Comparison of ENCODE assay signal across 21 cellular contexts in genomic region chr2:145157626-145158025, GRCh38.
DNase-seq lines count a peak whose midpoint lies in the region; ATAC-seq and TF ChIP-seq lines count a peak whose summit lies in the region.
"Had no signal": no experiment of that assay in that cellular context is flagged by ENCODE, and none has a peak within 500 bp of the region (broad histone marks: within the 10 kb centered on the region; RNA-seq: fewer than 3 reads in every experiment).

No MANE protein-coding gene starts in this region.

- H3K9me3 Mint-ChIP-seq in mesothelial cell of epicardium: peaks cover 26% of the 10 kb centered on the region
- H3K9me3 Mint-ChIP-seq in type B pancreatic cell: peaks cover 13% of the 10 kb centered on the region
- H3K9me3 Mint-ChIP-seq: activated CD4-positive, alpha-beta memory T cell treated with anti-CD3 and anti-CD28 coated beads for 36 hours; WTC11 had no signal

- no peaks in the 10 kb centered on the region for H3K27me3 Mint-ChIP-seq in mesothelial cell of epicardium (ENCODE audit: low read depth)
- H3K27me3 Mint-ChIP-seq in type B pancreatic cell: no peaks in the 10 kb centered on the region
- H3K27me3 Mint-ChIP-seq: activated CD4-positive, alpha-beta memory T cell treated with anti-CD3 and anti-CD28 coated beads for 36 hours; activated naive CD4-positive, alpha-beta T cell treated with anti-CD3 and anti-CD28 coated beads, Interleukin-2, amount 50 U/mL, for 24 hours; activated T-cell treated with anti-CD3 and anti-CD28 coated beads, Interleukin-2, amount 50 U/mL, for 24 hours had no signal

- no peak for TF ChIP-seq POLR2A in esophagus muscularis mucosa (IDR thresholded peaks at IDR 0.05; ENCODE audit: low read depth)
- no peak for TF ChIP-seq POLR2A in ovary (IDR thresholded peaks at IDR 0.05)

- peak; percentile 30 for ATAC-seq in Right ventricle myocardium superior (ENCODE audit: poor library complexity)
- ATAC-seq: foreskin keratinocyte; stimulated activated naive CD8-positive, alpha-beta T cell treated with anti-CD3 and anti-CD28 coated beads, Interleukin-15, Interleukin-2, amounts not matched to agents 100 U/mL and 50 U/mL, for 24 hours; WTC11 had no signal

- no peaks in the 10 kb centered on the region for H3K27me3 ChIP-seq in right atrium auricular region
- no peaks in the 10 kb centered on the region for H3K27me3 ChIP-seq in esophagus muscularis mucosa
- no peaks in the 10 kb centered on the region for H3K27me3 ChIP-seq in ovary
- H3K27me3 ChIP-seq: foreskin keratinocyte, pancreas had no signal

- H3K4me1 ChIP-seq in right atrium auricular region (peaks cover 0 to 9% of the 10 kb centered on the region in 2 donors), esophagus muscularis mucosa (peaks cover 10 to 29% (median 22%) of the 10 kb centered on the region in 4 donors), ovary (ENCODE audit: insufficient read depth) (peaks cover 11% of the 10 kb centered on the region)
- H3K4me1 ChIP-seq: foreskin keratinocyte had no signal

- H3K36me3 ChIP-seq in right atrium auricular region (no peaks in the 10 kb centered on the region), esophagus muscularis mucosa (no peaks in the 10 kb centered on the region), ovary (no peaks in the 10 kb centered on the region)
- H3K36me3 ChIP-seq: pancreas had no signal

- TF ChIP-seq EP300 in esophagus muscularis mucosa (IDR thresholded peaks at IDR 0.05) (no peak), ovary (IDR thresholded peaks at IDR 0.05) (no peak)

- intact Hi-C loops in Right ventricle myocardium superior (cut with DNase I): no loop called here
- intact Hi-C loops in esophagus muscularis mucosa (cut with DNase I): no loop called here
- intact Hi-C loops in ovary (cut with DNase I): no loop called here

- DNase-seq in Right ventricle myocardium superior (no peak), right atrium auricular region (ENCODE audit: low spot score) (no peak), esophagus muscularis mucosa (ENCODE audit: extremely low spot score) (no peak), mesothelial cell of epicardium (ENCODE audit: low spot score in 2 of 2, unreplicated experiment in 2 of 2) (no peak), NOMO-1 (lab: John Stamatoyannopoulos, UW; ENCODE audit: unreplicated experiment in 2 of 2) (no peak), ovary (no peak), type B pancreatic cell (ENCODE audit: extremely low spot score, unreplicated experiment) (no peak), anterior cingulate cortex (lab: John Stamatoyannopoulos, UW) (no peak)
- DNase-seq: activated CD4-positive, alpha-beta memory T cell treated with anti-CD3 and anti-CD28 coated beads for 36 hours; activated T-cell treated with anti-CD3 and anti-CD28 coated beads, Interleukin-2, amount 50 U/mL, for 24 hours; DMS53; H7; NCI-H526; SIG-M5; stimulated activated CD4-positive, alpha-beta T cell treated with anti-CD3 and anti-CD28 coated beads, Interleukin-2, amount 100 ng/mL, for 24 hours; stimulated activated naive CD8-positive, alpha-beta T cell treated with anti-CD3 and anti-CD28 coated beads, Interleukin-15, Interleukin-2, amounts not matched to agents 100 U/mL and 50 U/mL, for 24 hours; T-helper 2 cell had no signal

- 25% methylated on average over 1 of the region's 1 CpG for WGBS in esophagus muscularis mucosa
- 3 to 7% (median 6%) methylated on average over 1 of the region's 1 CpG for WGBS in ovary, 3 donors

- H3K27ac Mint-ChIP-seq in mesothelial cell of epicardium: peak overlapping the region; percentile 65
- H3K27ac Mint-ChIP-seq in type B pancreatic cell: no peak overlapping the region
- H3K27ac Mint-ChIP-seq: activated CD4-positive, alpha-beta memory T cell treated with anti-CD3 and anti-CD28 coated beads for 36 hours; activated naive CD4-positive, alpha-beta T cell treated with anti-CD3 and anti-CD28 coated beads, Interleukin-2, amount 50 U/mL, for 24 hours; activated T-cell treated with anti-CD3 and anti-CD28 coated beads, Interleukin-2, amount 50 U/mL, for 24 hours; WTC11 had no signal

- H3K4me3 Mint-ChIP-seq in mesothelial cell of epicardium (no peak overlapping the region), type B pancreatic cell (no peak overlapping the region)
- H3K4me3 Mint-ChIP-seq: activated CD4-positive, alpha-beta memory T cell treated with anti-CD3 and anti-CD28 coated beads for 36 hours; activated naive CD4-positive, alpha-beta T cell treated with anti-CD3 and anti-CD28 coated beads, Interleukin-2, amount 50 U/mL, for 24 hours; activated T-cell treated with anti-CD3 and anti-CD28 coated beads, Interleukin-2, amount 50 U/mL, for 24 hours; WTC11 had no signal

- H3K27ac ChIP-seq in right atrium auricular region (peak overlapping the region in 1 of 2 donors; percentile 24), esophagus muscularis mucosa (replicated peaks in 1 of 4) (peak overlapping the region in 3 of 4 donors; percentile 6 to 37 (median 34)), ovary (peak overlapping the region in 1 of 2 donors; percentile 47)
- H3K27ac ChIP-seq: foreskin keratinocyte, pancreas had no signal

- H3K4me1 Mint-ChIP-seq in mesothelial cell of epicardium (peaks cover 22% of the 10 kb centered on the region), type B pancreatic cell (ENCODE audit: unreplicated experiment) (peaks cover 15% of the 10 kb centered on the region)
- H3K4me1 Mint-ChIP-seq: activated naive CD4-positive, alpha-beta T cell treated with anti-CD3 and anti-CD28 coated beads, Interleukin-2, amount 50 U/mL, for 24 hours; WTC11 had no signal

- peaks cover 7% of the 10 kb centered on the region for H3K36me3 Mint-ChIP-seq in mesothelial cell of epicardium
- H3K36me3 Mint-ChIP-seq in type B pancreatic cell: no peaks in the 10 kb centered on the region
- H3K36me3 Mint-ChIP-seq: activated CD4-positive, alpha-beta memory T cell treated with anti-CD3 and anti-CD28 coated beads for 36 hours; activated naive CD4-positive, alpha-beta T cell treated with anti-CD3 and anti-CD28 coated beads, Interleukin-2, amount 50 U/mL, for 24 hours; WTC11 had no signal

- TF ChIP-seq CTCF in right atrium auricular region (IDR thresholded peaks at IDR 0.05): no peak
- no peak for TF ChIP-seq CTCF in esophagus muscularis mucosa (IDR thresholded peaks at IDR 0.05)
- TF ChIP-seq CTCF in mesothelial cell of epicardium (IDR thresholded peaks at IDR 0.05; ENCODE audit: unreplicated experiment): no peak
- TF ChIP-seq CTCF in ovary (IDR thresholded peaks at IDR 0.05): no peak
- TF ChIP-seq CTCF in type B pancreatic cell (conservative IDR thresholded peaks at IDR 0.05): no peak

- H3K9me3 ChIP-seq in right atrium auricular region (peaks cover 0 to 5% of the 10 kb centered on the region in 2 donors), esophagus muscularis mucosa (no peaks in the 10 kb centered on the region), ovary (no peaks in the 10 kb centered on the region)
- H3K9me3 ChIP-seq: pancreas had no signal

- H3K4me3 ChIP-seq in right atrium auricular region (no peak overlapping the region), esophagus muscularis mucosa (no peak overlapping the region), ovary (no peak overlapping the region)
- H3K4me3 ChIP-seq: pancreas had no signal
